In the genomic region with DNA sequence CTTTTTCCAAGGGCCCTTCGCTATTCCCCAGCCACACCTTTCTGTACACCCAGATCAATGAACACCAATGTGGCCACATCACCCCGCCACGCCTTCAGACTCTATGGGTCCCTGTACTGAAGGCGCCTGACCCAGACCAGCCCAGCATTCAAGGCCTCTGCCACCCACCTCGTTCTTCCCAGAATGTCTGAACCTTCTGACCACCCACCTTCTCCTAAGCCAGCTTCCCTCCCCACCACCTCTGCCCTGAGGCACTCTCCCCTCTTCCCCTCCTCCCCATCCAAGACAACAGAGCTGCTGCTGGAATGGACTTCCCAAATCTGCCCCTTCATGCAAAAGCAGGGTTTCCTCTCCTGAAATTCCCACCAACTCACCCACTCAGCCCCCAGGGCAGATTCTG, we compare ENCODE assay signal across 10 cellular contexts. TPM values are rescaled to one million over a fixed set of nuclear protein-coding genes. Genes with fewer than 3 reads are reported as not detected.
"Had no signal": no experiment of that assay in that cellular context is flagged by ENCODE, and none has a peak within 500 bp of the region (broad histone marks: within the 10 kb centered on the region; RNA-seq: fewer than 3 reads in every experiment).

No MANE protein-coding gene starts in this region.

- H3K36me3 Mint-ChIP-seq: IgD-negative memory B cell had no signal

- DNase-seq: H9, HCEC 1CT, KBM-7 had no signal

- H3K4me3 Mint-ChIP-seq: GM23338, H9, IgD-negative memory B cell had no signal

- ATAC-seq: GM23338, HepG2 had no signal

- H3K27ac ChIP-seq: HL-60 had no signal

- H3K4me3 ChIP-seq: GM23338 had no signal

- H3K27ac Mint-ChIP-seq: GM23338, IgD-negative memory B cell had no signal

- FAIRE-seq: H1, H54, HepG2 had no signal

- H3K4me1 Mint-ChIP-seq: GM23338, H9, IgD-negative memory B cell had no signal

RNA-seq across cellular contexts. Expression of gene CEACAM20, which starts 3.3 kb away (rescaled TPM):
- total RNA-seq: GM23338, H1, H9, HepG2, HT1080 had no signal
- polyA plus RNA-seq: GM23338, H1, IgD-negative memory B cell had no signal
